ENCODE assay signal across 8 cellular contexts in the genomic region with DNA sequence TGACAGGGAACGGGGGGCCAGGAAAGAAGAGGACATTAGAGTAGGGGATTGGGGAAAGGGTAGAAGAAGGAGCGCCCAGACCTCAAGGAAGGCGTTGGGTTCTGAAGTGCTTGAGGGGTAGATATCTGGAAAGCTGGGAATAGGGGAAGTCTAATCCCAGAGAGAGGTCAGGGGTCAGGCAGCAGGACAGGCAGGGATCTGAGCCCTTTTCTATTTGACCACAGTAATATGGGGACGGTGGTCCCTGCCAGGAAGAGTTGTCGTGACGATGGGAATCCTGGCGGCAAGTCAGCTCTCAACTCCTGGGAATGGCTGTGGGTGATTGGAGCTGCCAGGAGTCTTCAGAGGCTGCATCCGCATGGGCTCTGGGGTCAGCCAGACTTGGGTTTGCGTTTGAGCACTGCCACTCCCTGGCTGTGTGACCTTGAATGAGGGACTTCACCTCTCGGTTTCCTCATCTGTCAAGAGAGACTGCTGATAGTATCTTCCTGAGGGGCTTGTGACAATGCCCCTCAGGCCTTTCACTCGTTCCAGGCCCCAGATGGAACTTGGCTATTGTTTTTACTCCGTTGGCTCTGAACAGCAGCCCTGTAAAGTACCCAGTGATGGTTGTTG. TPM values are rescaled to one million over a fixed set of nuclear protein-coding genes. Genes with fewer than 3 reads are reported as not detected.
A peak's percentile ranks its signal among the peaks of the same experiment; 100 is the strongest.
DNase-seq lines count a peak whose midpoint lies in the region; ATAC-seq, FAIRE-seq and TF ChIP-seq lines count a peak whose summit lies in the region.

No MANE protein-coding gene starts in this region.

- H3K79me2 ChIP-seq in GM12878 (ENCODE audit: control insufficient read depth, insufficient read depth, low read length): peaks cover 24% of the 10 kb centered on the region

- H3K27ac ChIP-seq in GM12878 (ENCODE audit: control insufficient read depth, insufficient read depth) (peak overlapping the region; percentile 83), tibial nerve (peak overlapping the region in 3 of 4 donors; percentile 92 to 95 (median 93))

- RAD21 ChIA-PET in GM12878 (lab: Charles Lee; ENCODE audit: unreplicated experiment): no interaction called here

- intact Hi-C loops in GM12878 (cut with micrococcal nuclease; ENCODE audit: unreplicated experiment) (loop anchor here (5.0 kb wide), 2 partner anchors 39 to 99 kb away; a partner anchor contains a TSS), lower leg skin (cut with DNase I; ENCODE audit: low total_unique reads) (no loop called here)

- DNase-seq in activated T-cell treated with anti-CD3 and anti-CD28 coated beads, Interleukin-2, amount 50 U/mL, for 72 hours: no peak
- DNase-seq in activated T-cell treated with anti-CD3 and anti-CD28 coated beads, Interleukin-2, amount 50 U/mL, for 1 hour: no peak
- DNase-seq in GM12878 (ENCODE audit: low read depth, low spot score) (no peak), lower leg skin (ENCODE audit: low spot score in 2 of 2) (no peak), tibial nerve (ENCODE audit: low spot score in 2 of 2) (no peak)
- DNase-seq in activated effector memory CD4-positive, alpha-beta T cell treated with anti-CD3 and anti-CD28 coated beads, Interleukin-2, amount 50 U/mL, for 16 hours: no peak

- no peak for TF ChIP-seq EP300 in GM12878 (IDR thresholded peaks at IDR 0.05; ENCODE audit: borderline replicate concordance in 1 of 2, control insufficient read depth in 1 of 2, low read depth in 2 of 2, low read length in 2 of 2)
- no peak for TF ChIP-seq EP300 in tibial nerve (IDR thresholded peaks at IDR 0.05)

- peaks cover 0 to 2% of the 10 kb centered on the region in 2 experiments; a peak in 1 of 4 replicates for H3K36me3 ChIP-seq in GM12878 (ENCODE audit: control insufficient read depth in 2 of 2, insufficient read depth in 2 of 2, low read length in 1 of 2)
- peaks cover 0 to 14% (median 0%) of the 10 kb centered on the region in 3 donors for H3K36me3 ChIP-seq in tibial nerve

- no peak for TF ChIP-seq POLR2A in GM12878 (IDR thresholded peaks at IDR 0.05; ENCODE audit: low read depth, low read length)
- no peak for TF ChIP-seq POLR2A in lower leg skin (IDR thresholded peaks at IDR 0.05)
- TF ChIP-seq POLR2A in tibial nerve (IDR thresholded peaks at IDR 0.05): no peak

- no peak for ATAC-seq in activated T-cell treated with anti-CD3 and anti-CD28 coated beads, Interleukin-2, amount 50 U/mL, for 72 hours (replicated peaks in 1 of 2)
- no peak for ATAC-seq in GM12878
- no peak for ATAC-seq in GM18867 (IDR thresholded peaks at IDR 0.05; ENCODE audit: unreplicated experiment)
- no peak for ATAC-seq in HG02870 (IDR thresholded peaks at IDR 0.05; ENCODE audit: unreplicated experiment)

- H3K9me3 Mint-ChIP-seq in activated T-cell treated with anti-CD3 and anti-CD28 coated beads, Interleukin-2, amount 50 U/mL, for 72 hours: no peaks in the 10 kb centered on the region

- H3K27me3 Mint-ChIP-seq in activated T-cell treated with anti-CD3 and anti-CD28 coated beads, Interleukin-2, amount 50 U/mL, for 72 hours (ENCODE audit: low read depth): no peaks in the 10 kb centered on the region

- H3K9ac ChIP-seq in GM12878 (ENCODE audit: control insufficient read depth, insufficient read depth, low read length): peak overlapping the region; percentile 93

- SMC1A ChIA-PET in GM12878 (lab: Charles Lee; ENCODE audit: uncharacterized antibody, unreplicated experiment): interaction anchor here (1.5 kb wide), 1 partner anchor 50 kb away, joined by 4 read pairs; a partner anchor contains a TSS

- H3K9me3 ChIP-seq in GM12878 (replicated peaks; ENCODE audit: control insufficient read depth, insufficient read depth, low read length): no peaks in the 10 kb centered on the region
- no peaks in the 10 kb centered on the region for H3K9me3 ChIP-seq in tibial nerve

- H4K20me1 ChIP-seq in GM12878 (ENCODE audit: control insufficient read depth, insufficient read depth): no peaks in the 10 kb centered on the region

- TF ChIP-seq CTCF in GM12878 (IDR thresholded peaks at IDR 0.05 in 2 of 3, conservative IDR thresholded peaks at IDR 0.05 in 1 of 3; ENCODE audit: control insufficient read depth in 2 of 3, extremely low read depth in 1 of 3, insufficient read depth in 1 of 3, low read depth in 3 of 3, low read length in 3 of 3) (no peak), lower leg skin (IDR thresholded peaks at IDR 0.05) (no peak), tibial nerve (IDR thresholded peaks at IDR 0.05) (no peak)

- TSS peak; percentile 68 for BruUV-seq in GM12878 (replicated peaks; lab: Mats Ljungman, UMichigan)

- FAIRE-seq in GM12878 (lab: Jason Lieb, UNC): no peak

- H3K4me1 Mint-ChIP-seq in activated T-cell treated with anti-CD3 and anti-CD28 coated beads, Interleukin-2, amount 50 U/mL, for 72 hours (ENCODE audit: low read depth): peaks cover 45% of the 10 kb centered on the region

- TF ChIP-seq RAD21 in GM12878 (IDR thresholded peaks at IDR 0.05; ENCODE audit: insufficient read depth, low read depth, low read length): no peak

- no peak overlapping the region for H2AFZ ChIP-seq in GM12878 (ENCODE audit: control insufficient read depth, low read depth, low read length)

- peak overlapping the region; percentile 98 for H3K4me2 ChIP-seq in GM12878 (ENCODE audit: control insufficient read depth, insufficient read depth)

- POLR2A ChIA-PET in GM12878 (lab: Charles Lee): no interaction called here

- in situ Hi-C loops in GM12878 (cut with MboI): no loop called here

- H3K4me1 ChIP-seq in GM12878 (ENCODE audit: control insufficient read depth, insufficient read depth, low read length) (peaks cover 15% of the 10 kb centered on the region; the same call in 1 of the 2 replicates), tibial nerve (peaks cover 0 to 45% (median 20%) of the 10 kb centered on the region in 4 donors)

- H3K27ac Mint-ChIP-seq in activated T-cell treated with anti-CD3 and anti-CD28 coated beads, Interleukin-2, amount 50 U/mL, for 72 hours: peak overlapping the region; percentile 52

- H3K36me3 Mint-ChIP-seq in activated T-cell treated with anti-CD3 and anti-CD28 coated beads, Interleukin-2, amount 50 U/mL, for 72 hours (ENCODE audit: insufficient read depth in 2 of 2): peaks cover 0 to 2% of the 10 kb centered on the region in 2 donors

- H3K27me3 ChIP-seq in GM12878 (replicated peaks in 1 of 2; ENCODE audit: control insufficient read depth in 2 of 2, insufficient read depth in 2 of 2, low read length in 1 of 2) (no peaks in the 10 kb centered on the region), tibial nerve (no peaks in the 10 kb centered on the region)

- CTCF ChIA-PET in GM12878 (lab: Yijun Ruan, JAX): interaction anchor here (1.0 kb wide), 1 partner anchor 52 kb away, joined by 3 read pairs; no protein-coding TSS in a partner anchor

- H3K4me3 ChIP-seq in GM12878 (peak overlapping the region; percentile 97), lower leg skin (ENCODE audit: low read depth, poor library complexity, severe bottlenecking) (peak overlapping the region; percentile 92), tibial nerve (peak overlapping the region; percentile 75 to 95 (median 94))

- H3K4me3 Mint-ChIP-seq in activated T-cell treated with anti-CD3 and anti-CD28 coated beads, Interleukin-2, amount 50 U/mL, for 72 hours: peak overlapping the region; percentile 90 to 98

- WGBS in GM12878 (ENCODE audit: insufficient coverage, insufficient replicate concordance, low lambda C conversion rate, missing lambda C conversion rate): 78% methylated on average over 12 of the region's 12 CpGs
- WGBS in lower leg skin, 2 donors: 38 to 47% methylated on average over 12 of the region's 12 CpGs
- 39 to 41% methylated on average over 12 of the region's 12 CpGs for WGBS in tibial nerve, 2 donors

RNA-seq across cellular contexts. Expression of a gene that starts 1.3 kb away (rescaled TPM):
- total RNA-seq in activated T-cell treated with anti-CD3 and anti-CD28 coated beads, Interleukin-2, amount 50 U/mL, for 72 hours: 10 to 100 TPM; 74.5 to 75.8 TPM
- 37.9 and 42.8 TPM in 2 replicates for total RNA-seq in GM12878 (2013; cell fraction: nucleolus; rRNA removed)
- total RNA-seq in GM12878 (2014; rRNA removed) (45.1 and 51.0 TPM in 2 replicates), GM12878 (2014; rRNA removed; fragmentation: Illumina TruSeq; extraction: Trizol) (12.4 and 14.7 TPM in 2 replicates), GM12878 (2021) (71.8 and 78.8 TPM in 2 replicates), lower leg skin (100 to 1,000 TPM; 112 to 123 (median 116) TPM), tibial nerve (100 to 1,000 TPM in 2 of 4 donors, 10 to 100 TPM in 2; 92.9 to 117 (median 104) TPM)
- polyA plus RNA-seq in GM12878 (2011; ENCODE audit: low read depth): 15.6 TPM
- polyA plus RNA-seq in GM12878 (2011; rRNA removed) (7.7 and 23.7 TPM in 2 replicates), GM12878 (2014; fragmentation: Illumina TruSeq; extraction: Trizol) (10.1 and 16.8 TPM in 2 replicates), GM12878 (2014; fragmentation: Nextera tagmentation; extraction: Ambion mirVana) (under 1 TPM; 0.68 to 0.84 TPM), GM12878 (2014; rRNA removed) (46.3 and 66.2 TPM in 2 replicates), GM12878 (2016; fragmentation: Nextera tagmentation; extraction: Ambion mirVana) (10 to 100 TPM; 44.0 TPM)
- 34.3 and 37.4 TPM in 2 replicates for polyA plus RNA-seq in GM12878 (2011; cell fraction: cytosol; rRNA removed)
- 62.3 and 88.8 TPM in 2 replicates for polyA plus RNA-seq in GM12878 (2011; cell fraction: nucleus; rRNA removed)
- 46.3 and 52.4 TPM in 2 replicates for polyA plus RNA-seq in GM12878 (2012)
- 67.0 TPM in 2 replicates for polyA minus RNA-seq in GM12878 (2011; rRNA and poly(A)+ RNA removed)
- 36.8 and 43.7 TPM in 2 replicates for polyA minus RNA-seq in GM12878 (2011; cell fraction: cytosol; rRNA and poly(A)+ RNA removed)
- polyA minus RNA-seq in GM12878 (2011; cell fraction: nucleus; rRNA and poly(A)+ RNA removed): 20.9 and 34.3 TPM in 2 replicates

RNA-seq across cellular contexts. Expression of a gene that starts 5.0 kb away (rescaled TPM):
- total RNA-seq in activated T-cell treated with anti-CD3 and anti-CD28 coated beads, Interleukin-2, amount 50 U/mL, for 72 hours: 1 to 10 TPM in 1 of 2 donors, under 1 TPM in 1; 0.19 to 2.4 TPM
- not detected in 2 replicates for total RNA-seq in GM12878 (2013; cell fraction: nucleolus; rRNA removed)
- total RNA-seq in GM12878 (2014; rRNA removed) (not detected in 2 replicates), GM12878 (2014; rRNA removed; fragmentation: Illumina TruSeq; extraction: Trizol) (not detected in 2 replicates), GM12878 (2021) (not detected in 2 replicates), lower leg skin (1 to 10 TPM in 1 of 4 donors, under 1 TPM in 1, not detected in 2; 0.49 to 4.0 TPM), tibial nerve (1 to 10 TPM; 1.1 to 2.5 (median 1.6) TPM)
- polyA plus RNA-seq in GM12878 (2011; ENCODE audit: low read depth): not detected
- polyA plus RNA-seq in GM12878 (2011; rRNA removed) (not detected in 2 replicates), GM12878 (2014; fragmentation: Illumina TruSeq; extraction: Trizol) (not detected in 2 replicates), GM12878 (2014; fragmentation: Nextera tagmentation; extraction: Ambion mirVana) (not detected), GM12878 (2014; rRNA removed) (0.08 TPM in 1 of 2 replicates, not detected in the other), GM12878 (2016; fragmentation: Nextera tagmentation; extraction: Ambion mirVana) (not detected)
- not detected in 2 replicates for polyA plus RNA-seq in GM12878 (2011; cell fraction: cytosol; rRNA removed)
- 0.13 TPM in 1 of 2 replicates, not detected in the other for polyA plus RNA-seq in GM12878 (2011; cell fraction: nucleus; rRNA removed)
- polyA plus RNA-seq in GM12878 (2012): not detected in 2 replicates
- not detected in 2 replicates for polyA minus RNA-seq in GM12878 (2011; rRNA and poly(A)+ RNA removed)
- not detected in 2 replicates for polyA minus RNA-seq in GM12878 (2011; cell fraction: cytosol; rRNA and poly(A)+ RNA removed)
- polyA minus RNA-seq in GM12878 (2011; cell fraction: nucleus; rRNA and poly(A)+ RNA removed): not detected in 2 replicates

RNA-seq across cellular contexts. Expression of a gene that starts 45.0 kb away (rescaled TPM):
- total RNA-seq in activated T-cell treated with anti-CD3 and anti-CD28 coated beads, Interleukin-2, amount 50 U/mL, for 72 hours: 10 to 100 TPM; 24.7 to 37.3 TPM
- total RNA-seq in GM12878 (2013; cell fraction: nucleolus; rRNA removed): 8.9 and 9.1 TPM in 2 replicates
- 10.8 and 11.2 TPM in 2 replicates for total RNA-seq in GM12878 (2014; rRNA removed)
- 5.0 and 6.0 TPM in 2 replicates for total RNA-seq in GM12878 (2014; rRNA removed; fragmentation: Illumina TruSeq; extraction: Trizol)
- 10.4 and 11.5 TPM in 2 replicates for total RNA-seq in GM12878 (2021)
- polyA plus RNA-seq in GM12878 (2011; ENCODE audit: low read depth): 7.5 TPM
- polyA plus RNA-seq in GM12878 (2011; rRNA removed): 8.3 and 8.5 TPM in 2 replicates
- 8.5 and 12.6 TPM in 2 replicates for polyA plus RNA-seq in GM12878 (2011; cell fraction: cytosol; rRNA removed)
- 21.0 and 21.7 TPM in 2 replicates for polyA plus RNA-seq in GM12878 (2011; cell fraction: nucleus; rRNA removed)
- 9.1 and 10.3 TPM in 2 replicates for polyA plus RNA-seq in GM12878 (2012)
- 4.8 and 5.1 TPM in 2 replicates for polyA plus RNA-seq in GM12878 (2014; fragmentation: Illumina TruSeq; extraction: Trizol)
- polyA plus RNA-seq in GM12878 (2014; fragmentation: Nextera tagmentation; extraction: Ambion mirVana): under 1 TPM; 0.18 to 0.38 TPM
- 9.0 and 11.0 TPM in 2 replicates for polyA plus RNA-seq in GM12878 (2014; rRNA removed)
- polyA plus RNA-seq in GM12878 (2016; fragmentation: Nextera tagmentation; extraction: Ambion mirVana): 10 to 100 TPM in 1 of 2 experiments, 1 to 10 TPM in 1; 9.3 to 10.4 TPM
- 5.0 and 7.3 TPM in 2 replicates for polyA minus RNA-seq in GM12878 (2011; rRNA and poly(A)+ RNA removed)
- 4.6 and 7.5 TPM in 2 replicates for polyA minus RNA-seq in GM12878 (2011; cell fraction: cytosol; rRNA and poly(A)+ RNA removed)
- 3.4 and 4.5 TPM in 2 replicates for polyA minus RNA-seq in GM12878 (2011; cell fraction: nucleus; rRNA and poly(A)+ RNA removed)
- total RNA-seq in lower leg skin: 10 to 100 TPM in 3 of 4 donors, 1 to 10 TPM in 1; 9.1 to 21.5 (median 15.6) TPM
- total RNA-seq in tibial nerve: 10 to 100 TPM; 19.0 to 31.7 (median 26.8) TPM

RNA-seq across cellular contexts. Expression of a gene that starts 50.0 kb away (rescaled TPM):
- total RNA-seq in activated T-cell treated with anti-CD3 and anti-CD28 coated beads, Interleukin-2, amount 50 U/mL, for 72 hours: 10 to 100 TPM; 47.0 to 50.2 TPM
- 48.8 and 55.5 TPM in 2 replicates for total RNA-seq in GM12878 (2013; cell fraction: nucleolus; rRNA removed)
- total RNA-seq in GM12878 (2014; rRNA removed): 12.8 and 15.6 TPM in 2 replicates
- total RNA-seq in GM12878 (2014; rRNA removed; fragmentation: Illumina TruSeq; extraction: Trizol): 8.0 and 8.2 TPM in 2 replicates
- total RNA-seq in GM12878 (2021): 49.5 and 53.9 TPM in 2 replicates
- polyA plus RNA-seq in GM12878 (2011; ENCODE audit: low read depth): 23.8 TPM
- 12.6 and 15.5 TPM in 2 replicates for polyA plus RNA-seq in GM12878 (2011; rRNA removed)
- polyA plus RNA-seq in GM12878 (2011; cell fraction: cytosol; rRNA removed): 14.4 and 17.5 TPM in 2 replicates
- 104 and 107 TPM in 2 replicates for polyA plus RNA-seq in GM12878 (2011; cell fraction: nucleus; rRNA removed)
- 37.8 and 50.2 TPM in 2 replicates for polyA plus RNA-seq in GM12878 (2012)
- polyA plus RNA-seq in GM12878 (2014; fragmentation: Illumina TruSeq; extraction: Trizol): 14.3 and 32.4 TPM in 2 replicates
- polyA plus RNA-seq in GM12878 (2014; fragmentation: Nextera tagmentation; extraction: Ambion mirVana): 1 to 10 TPM; 3.5 to 5.2 TPM
- polyA plus RNA-seq in GM12878 (2014; rRNA removed): 24.5 and 34.4 TPM in 2 replicates
- 10 to 100 TPM; 18.7 to 20.7 TPM for polyA plus RNA-seq in GM12878 (2016; fragmentation: Nextera tagmentation; extraction: Ambion mirVana)
- 27.4 and 44.8 TPM in 2 replicates for polyA minus RNA-seq in GM12878 (2011; rRNA and poly(A)+ RNA removed)
- polyA minus RNA-seq in GM12878 (2011; cell fraction: cytosol; rRNA and poly(A)+ RNA removed): 18.2 and 19.9 TPM in 2 replicates
- polyA minus RNA-seq in GM12878 (2011; cell fraction: nucleus; rRNA and poly(A)+ RNA removed): 28.3 and 50.0 TPM in 2 replicates
- total RNA-seq in lower leg skin: 10 to 100 TPM; 28.9 to 43.7 (median 30.8) TPM
- 10 to 100 TPM; 26.2 to 54.0 (median 29.4) TPM for total RNA-seq in tibial nerve
